Comparison of ENCODE assay signal across 8 cellular contexts in the genomic region with DNA sequence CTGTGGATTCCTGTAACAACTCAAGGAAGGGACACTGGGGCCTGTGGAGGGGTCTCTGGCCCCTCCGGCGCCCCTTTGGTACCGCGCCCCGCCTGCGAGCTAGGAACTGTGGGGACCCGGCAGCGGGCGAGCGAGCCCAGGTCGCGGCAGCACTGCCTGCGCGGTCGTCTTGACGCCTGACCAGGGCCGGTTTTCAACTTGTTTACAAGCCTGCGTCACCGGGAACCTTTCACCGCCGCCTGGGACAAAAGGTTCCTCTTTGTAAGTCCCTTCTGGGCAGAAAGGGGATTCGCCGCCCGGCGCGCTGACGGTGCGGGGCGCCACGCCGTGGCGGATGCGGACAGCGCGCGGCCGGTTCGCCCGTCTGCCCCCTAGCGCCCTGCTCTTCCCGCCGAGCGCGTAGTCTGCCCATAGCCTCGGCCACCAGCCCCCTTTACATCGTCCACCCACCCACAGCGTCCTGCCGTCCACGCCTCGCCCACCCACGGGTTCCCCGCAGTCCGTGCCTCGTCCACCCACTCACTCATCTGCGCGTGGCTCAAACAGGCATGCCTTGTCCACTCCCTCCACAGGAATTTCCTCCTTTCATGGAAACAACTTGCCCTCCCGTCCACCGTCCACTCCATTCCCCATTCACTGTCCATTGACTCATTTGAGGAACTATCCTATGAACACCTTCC. TPM values are rescaled to one million over a fixed set of nuclear protein-coding genes. Genes with fewer than 3 reads are reported as not detected.
DNase-seq lines count a peak whose midpoint lies in the region; ATAC-seq and TF ChIP-seq lines count a peak whose summit lies in the region.

No MANE protein-coding gene starts in this region.

- peak; percentile 80 for DNase-seq in G401 (ENCODE audit: low spot score)
- DNase-seq in NCI-H2227 (lab: John Stamatoyannopoulos, UW; ENCODE audit: unreplicated experiment) = peak; percentile 79
- DNase-seq in activated CD8-positive, alpha-beta T cell treated with anti-CD3 and anti-CD28 coated beads for 36 hours = peak; percentile 57
- peak; percentile 74 for DNase-seq in middle frontal gyrus (ENCODE audit: extremely low spot score, low spot score)
- DNase-seq in stimulated activated effector memory CD8-positive, alpha-beta T cell treated with anti-CD3 and anti-CD28 coated beads, Interleukin-12 subunit alpha, Interleukin-12 subunit beta, amount 100 ng/mL, for 72 hours (ENCODE audit: low spot score in 2 of 2) = peak; percentile 9 to 60
- no peak for DNase-seq in effector CD8-positive, alpha-beta T cell (lab: John Stamatoyannopoulos, UW)

- peaks cover 51% of the 10 kb centered on the region for H3K27me3 Mint-ChIP-seq in activated CD8-positive, alpha-beta T cell treated with anti-CD3 and anti-CD28 coated beads for 36 hours

- H3K9me3 Mint-ChIP-seq in activated CD8-positive, alpha-beta T cell treated with anti-CD3 and anti-CD28 coated beads for 36 hours = no peaks in the 10 kb centered on the region
- H3K9me3 Mint-ChIP-seq in stimulated activated effector memory CD8-positive, alpha-beta T cell treated with anti-CD3 and anti-CD28 coated beads, Interleukin-12 subunit alpha, Interleukin-12 subunit beta, amount 100 ng/mL, for 72 hours = no peaks in the 10 kb centered on the region

- ATAC-seq in HG02759 (IDR thresholded peaks at IDR 0.05; ENCODE audit: unreplicated experiment) = peak; percentile 89
- peak; percentile 89 for ATAC-seq in activated CD8-positive, alpha-beta T cell treated with anti-CD3 and anti-CD28 coated beads for 36 hours
- ATAC-seq in esophagus mucosa = peak; percentile 87
- peak; percentile 73 for ATAC-seq in stimulated activated effector memory CD8-positive, alpha-beta T cell treated with anti-CD3 and anti-CD28 coated beads, Interleukin-12 subunit alpha, Interleukin-12 subunit beta, amount 100 ng/mL, for 72 hours

- in situ Hi-C loops in G401 (cut with HindIII; ENCODE audit: low sequenced_read_pairs) = loop anchor here (25.0 kb wide), 1 partner anchor 127 kb away; no protein-coding TSS in a partner anchor

- H3K4me3 Mint-ChIP-seq in activated CD8-positive, alpha-beta T cell treated with anti-CD3 and anti-CD28 coated beads for 36 hours = no peak overlapping the region
- peak overlapping the region; percentile 8 for H3K4me3 Mint-ChIP-seq in stimulated activated effector memory CD8-positive, alpha-beta T cell treated with anti-CD3 and anti-CD28 coated beads, Interleukin-12 subunit alpha, Interleukin-12 subunit beta, amount 100 ng/mL, for 72 hours

- TF ChIP-seq CTCF in activated CD8-positive, alpha-beta T cell treated with anti-CD3 and anti-CD28 coated beads for 36 hours (IDR thresholded peaks at IDR 0.05) = peak; percentile 84

- no peak overlapping the region for H3K27ac Mint-ChIP-seq in activated CD8-positive, alpha-beta T cell treated with anti-CD3 and anti-CD28 coated beads for 36 hours
- H3K27ac Mint-ChIP-seq in stimulated activated effector memory CD8-positive, alpha-beta T cell treated with anti-CD3 and anti-CD28 coated beads, Interleukin-12 subunit alpha, Interleukin-12 subunit beta, amount 100 ng/mL, for 72 hours = no peak overlapping the region

- CTCF ChIA-PET in activated CD8-positive, alpha-beta T cell treated with anti-CD3 and anti-CD28 coated beads for 36 hours (lab: Charles Lee) = interaction anchor here (0.7 to 1.6 kb wide), 7 partner anchors 9 to 255 kb away, joined by 3 to 7 read pairs (median 3); no protein-coding TSS in a partner anchor

- H3K4me1 Mint-ChIP-seq in activated CD8-positive, alpha-beta T cell treated with anti-CD3 and anti-CD28 coated beads for 36 hours (ENCODE audit: low read depth) = peaks cover 8% of the 10 kb centered on the region
- peaks cover 12% of the 10 kb centered on the region for H3K4me1 Mint-ChIP-seq in stimulated activated effector memory CD8-positive, alpha-beta T cell treated with anti-CD3 and anti-CD28 coated beads, Interleukin-12 subunit alpha, Interleukin-12 subunit beta, amount 100 ng/mL, for 72 hours

- no peaks in the 10 kb centered on the region for H3K36me3 Mint-ChIP-seq in activated CD8-positive, alpha-beta T cell treated with anti-CD3 and anti-CD28 coated beads for 36 hours (ENCODE audit: low read depth)
- H3K36me3 Mint-ChIP-seq in stimulated activated effector memory CD8-positive, alpha-beta T cell treated with anti-CD3 and anti-CD28 coated beads, Interleukin-12 subunit alpha, Interleukin-12 subunit beta, amount 100 ng/mL, for 72 hours = no peaks in the 10 kb centered on the region

- intact Hi-C loops in activated CD8-positive, alpha-beta T cell treated with anti-CD3 and anti-CD28 coated beads for 36 hours (cut with micrococcal nuclease) = no loop called here

- POLR2A ChIA-PET in activated CD8-positive, alpha-beta T cell treated with anti-CD3 and anti-CD28 coated beads for 36 hours (lab: Charles Lee) = no interaction called here

RNA-seq across cellular contexts. Expression of a gene that starts 5.5 kb away (rescaled TPM):
- total RNA-seq in G401 (2014; rRNA removed; shearing (Covaris generic)) = not detected in 2 replicates
- not detected for total RNA-seq in activated CD8-positive, alpha-beta T cell treated with anti-CD3 and anti-CD28 coated beads for 36 hours
- not detected for total RNA-seq in esophagus mucosa

RNA-seq across cellular contexts. Expression of a gene that starts 32.0 kb away (rescaled TPM):
- total RNA-seq in G401 (2014; rRNA removed; shearing (Covaris generic)) = 5.9 and 8.7 TPM in 2 replicates
- total RNA-seq in activated CD8-positive, alpha-beta T cell treated with anti-CD3 and anti-CD28 coated beads for 36 hours = under 1 TPM in 1 of 2 experiments, not detected in 1; 0.11 TPM
- 0.60 TPM for total RNA-seq in esophagus mucosa
